8 cellular contexts compared by ENCODE assay signal in the genomic region with DNA sequence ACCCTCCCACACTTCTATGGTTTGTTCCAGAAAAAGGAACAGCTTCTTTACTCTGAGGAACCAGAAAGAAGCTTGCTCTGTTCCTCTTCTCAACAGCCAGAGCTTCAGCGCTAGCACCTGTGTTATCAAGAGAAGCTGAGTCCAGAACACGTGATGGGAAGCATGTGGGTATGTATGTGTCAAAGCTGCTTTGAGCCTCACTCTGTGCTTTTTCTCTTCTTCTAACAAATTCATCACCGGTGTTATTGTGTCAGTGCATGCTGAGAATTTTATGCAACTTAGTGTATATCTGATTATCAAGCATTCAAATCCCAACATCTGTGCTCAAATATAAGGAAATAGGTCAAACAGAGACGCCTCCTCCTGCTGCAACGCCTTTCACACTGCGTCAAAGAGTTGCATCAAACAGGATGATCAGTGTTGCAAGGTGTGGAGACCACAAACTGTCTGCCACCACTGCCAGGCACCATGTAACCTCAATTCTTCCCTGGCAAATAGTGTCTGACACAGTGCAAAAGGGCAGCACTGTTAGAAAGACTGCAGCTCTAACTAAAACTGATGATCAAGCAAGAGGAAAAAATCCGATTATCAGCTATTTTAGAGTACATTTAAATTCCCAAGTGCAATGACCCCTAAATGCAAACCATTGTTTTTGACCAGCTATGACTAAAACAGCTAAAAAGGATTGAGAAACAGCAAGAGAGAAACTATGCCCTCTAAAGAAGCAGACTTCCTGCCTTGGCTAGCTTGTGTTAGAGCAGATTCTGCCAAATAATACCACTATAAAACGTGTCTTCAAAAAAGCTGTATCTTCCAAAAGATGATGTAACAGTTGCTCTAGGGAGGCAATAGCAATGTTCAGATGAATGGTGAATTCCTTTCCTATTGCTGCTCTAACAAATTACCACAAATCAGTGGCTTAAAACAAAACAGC.
DNase-seq lines count a peak whose midpoint lies in the region; ATAC-seq, FAIRE-seq and TF ChIP-seq lines count a peak whose summit lies in the region.

No MANE protein-coding gene starts in this region.

- H3K4me1 Mint-ChIP-seq in activated B cell treated with CpG ODN at 0.5 μM for 24 hours (peaks cover 16% of the 10 kb centered on the region), nephron (peaks cover 7% of the 10 kb centered on the region)

- peaks cover 3% of the 10 kb centered on the region for H3K27me3 Mint-ChIP-seq in activated B cell treated with CpG ODN at 0.5 μM for 24 hours
- H3K27me3 Mint-ChIP-seq in nephron (ENCODE audit: low read depth) = no peaks in the 10 kb centered on the region

- DNase-seq in activated B cell treated with CpG ODN at 0.5 μM for 24 hours (no peak), dedifferentiated amniotic fluid mesenchymal stem cell (ENCODE audit: extremely low spot score) (peak; percentile 98), urothelium cell line (ENCODE audit: low spot score) (peak; percentile 6), NCI-H2196 treated with DMSO at 0.1 percent for 48 hours (lab: John Stamatoyannopoulos, UW; ENCODE audit: unreplicated experiment) (no peak), GM19240 (ENCODE audit: insufficient read length, low spot score) (no peak)

- H3K9me3 Mint-ChIP-seq in activated B cell treated with CpG ODN at 0.5 μM for 24 hours (peaks cover 4% of the 10 kb centered on the region), nephron (peaks cover 3% of the 10 kb centered on the region)

- H3K4me3 Mint-ChIP-seq in activated B cell treated with CpG ODN at 0.5 μM for 24 hours (no peak overlapping the region), nephron (no peak overlapping the region)

- ATAC-seq in GM18520 (IDR thresholded peaks at IDR 0.05; ENCODE audit: unreplicated experiment) (peak; percentile 70), HG03460 (IDR thresholded peaks at IDR 0.05; ENCODE audit: unreplicated experiment) (peak; percentile 66), activated B cell treated with CpG ODN at 0.5 μM for 24 hours (ENCODE audit: low read depth) (peak; percentile 81)

- intact Hi-C loops in activated B cell treated with CpG ODN at 0.5 μM for 24 hours (cut with micrococcal nuclease) = no loop called here

- POLR2A ChIA-PET in activated B cell treated with CpG ODN at 0.5 μM for 24 hours (lab: Charles Lee) = interaction anchor here (0.5 to 0.6 kb wide), 2 partner anchors 878 to 1923 kb away, joined by 3 to 6 read pairs; a partner anchor contains a TSS

- CTCF ChIA-PET in activated B cell treated with CpG ODN at 0.5 μM for 24 hours (lab: Charles Lee) = interaction anchor here (0.9 to 1.6 kb wide), 4 partner anchors 8 to 169 kb away, joined by 3 to 5 read pairs (median 4); no protein-coding TSS in a partner anchor

- FAIRE-seq in urothelium cell line (lab: Jason Lieb, UNC) = no peak

- H3K36me3 Mint-ChIP-seq in activated B cell treated with CpG ODN at 0.5 μM for 24 hours (ENCODE audit: low read depth) (peaks cover 1% of the 10 kb centered on the region), nephron (ENCODE audit: low read depth) (no peaks in the 10 kb centered on the region)

- no peak for TF ChIP-seq CTCF in activated B cell treated with CpG ODN at 0.5 μM for 24 hours (IDR thresholded peaks at IDR 0.05)
- TF ChIP-seq CTCF in nephron (IDR thresholded peaks at IDR 0.05; ENCODE audit: unreplicated experiment in 3 of 3) = no peak

- H3K27ac Mint-ChIP-seq in activated B cell treated with CpG ODN at 0.5 μM for 24 hours = peak overlapping the region; percentile 13
- H3K27ac Mint-ChIP-seq in nephron = peak overlapping the region in 2 of 3 experiments; percentile 28 to 82

Comparison
In these comparisons a context has a peak if more than half of its experiments do, and no peak if none do; other contexts are left out.
1. DNase-seq: peak in dedifferentiated amniotic fluid mesenchymal stem cell (single experiment) and urothelium cell line (single experiment); none in activated B cell treated with CpG ODN at 0.5 μM for 24 hours (single experiment), NCI-H2196 treated with DMSO at 0.1 percent for 48 hours (single experiment) and GM19240 (single experiment).
2. Peak in every context shown above with its lines, with median percentiles within 50 percentile points of each other: ATAC-seq.